In genomic region chr22:44440224-44441160, GRCh38 we compare ENCODE assay signal across 13 cellular contexts.
"Had no signal": no experiment of that assay in that cellular context is flagged by ENCODE, and none has a peak within 500 bp of the region (broad histone marks: within the 10 kb centered on the region; RNA-seq: fewer than 3 reads in every experiment).

No MANE protein-coding gene starts in this region.

- H3K27ac ChIP-seq: hepatocyte, thyroid gland had no signal

- H2AFZ ChIP-seq: hepatocyte had no signal

- H3K4me3 ChIP-seq: hepatocyte, thyroid gland had no signal

- H3K4me2 ChIP-seq: hepatocyte had no signal

- DNase-seq: activated CD4-positive, alpha-beta T cell treated with anti-CD3 and anti-CD28 coated beads, Interleukin-2, amount 50 U/mL, for 1 hour; activated CD8-positive, alpha-beta memory T cell treated with anti-CD3 and anti-CD28 coated beads for 24 hours; activated naive CD4-positive, alpha-beta T cell treated with anti-CD3 and anti-CD28 coated beads, Interleukin-2, amount 10 ng/mL, durations not matched to agents 7 days and 5 days; left ventricle myocardium superior; T-cell; T-helper 9 cell; thyroid gland had no signal

- H3K9me3 ChIP-seq: thyroid gland had no signal

- FAIRE-seq: astrocyte, colon had no signal

- H3K4me1 ChIP-seq: thyroid gland had no signal

- H3K79me2 ChIP-seq: hepatocyte had no signal

- ATAC-seq: activated CD4-positive, CD25-positive, alpha-beta regulatory T cell treated with anti-CD3 and anti-CD28 coated beads, Interleukin-2, amount 50 U/mL, for 24 hours; esophagus mucosa; left ventricle myocardium superior; stimulated activated effector memory CD8-positive, alpha-beta T cell treated with anti-CD3 and anti-CD28 coated beads, Interleukin-12 subunit alpha, Interleukin-12 subunit beta, amount 100 ng/mL, for 72 hours; T-cell had no signal

- H3K36me3 ChIP-seq: thyroid gland had no signal

- H3K27me3 ChIP-seq: hepatocyte, thyroid gland had no signal
